20 cellular contexts compared by ENCODE assay signal in the genomic region with DNA sequence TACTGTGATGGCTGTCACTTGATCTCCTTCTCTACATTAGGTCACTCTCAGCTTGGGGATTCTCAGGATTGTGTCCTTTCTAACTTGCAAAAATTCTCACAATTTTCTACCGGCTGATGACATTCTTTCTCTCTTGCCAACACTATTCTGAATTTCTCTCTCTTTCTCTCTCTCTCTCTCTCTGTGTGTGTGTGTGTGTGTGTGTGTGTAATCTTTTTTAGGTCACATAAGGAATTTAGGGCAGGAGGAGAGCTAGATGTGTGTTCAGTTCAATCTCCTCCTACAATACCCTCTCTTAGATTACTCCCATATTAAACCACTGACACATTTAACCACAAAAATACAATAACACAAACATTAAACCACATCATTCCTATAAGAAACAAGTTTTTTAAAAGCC.
DNase-seq lines count a peak whose midpoint lies in the region; ATAC-seq, FAIRE-seq and TF ChIP-seq lines count a peak whose summit lies in the region.
"Had no signal": no experiment of that assay in that cellular context is flagged by ENCODE, and none has a peak within 500 bp of the region (broad histone marks: within the 10 kb centered on the region; RNA-seq: fewer than 3 reads in every experiment).

No MANE protein-coding gene starts in this region.

- no peaks in the 10 kb centered on the region for H3K36me3 ChIP-seq in mesenchymal stem cell (ENCODE audit: control insufficient read depth in 1 of 2, insufficient read depth in 2 of 2, low read depth in 1 of 2, low read length in 2 of 2)
- H3K36me3 ChIP-seq in gastroesophageal sphincter = no peaks in the 10 kb centered on the region
- H3K36me3 ChIP-seq: right atrium auricular region had no signal

- no peak overlapping the region for H2BK15ac ChIP-seq in mesenchymal stem cell (ENCODE audit: low read depth, poor library complexity, severe bottlenecking)

- H3K27ac ChIP-seq in mesenchymal stem cell (ENCODE audit: low read length, poor library complexity, severe bottlenecking) = no peak overlapping the region
- H3K27ac ChIP-seq in gastroesophageal sphincter = no peak overlapping the region
- H3K27ac ChIP-seq: coronary artery, right atrium auricular region had no signal

- H4K8ac ChIP-seq in mesenchymal stem cell (ENCODE audit: low read length) = no peak overlapping the region

- no peak overlapping the region for H3K27ac Mint-ChIP-seq in activated naive CD8-positive, alpha-beta T cell treated with anti-CD3 and anti-CD28 coated beads for 36 hours

- peak overlapping the region in 1 of 2 experiments; percentile 95 for H2BK12ac ChIP-seq in mesenchymal stem cell (ENCODE audit: low read length in 2 of 2)

- DNase-seq in AG20443 (ENCODE audit: low spot score) (peak; percentile 33), NCI-H226 (peak; percentile 75), choroid plexus epithelial cell (ENCODE audit: low read depth) (peak; percentile 86), mesenchymal stem cell (peak; percentile 62), GM12892 (ENCODE audit: insufficient read length) (no peak)
- DNase-seq in activated naive CD8-positive, alpha-beta T cell treated with anti-CD3 and anti-CD28 coated beads for 36 hours = no peak
- DNase-seq: activated CD4-positive, alpha-beta T cell treated with anti-CD3 and anti-CD28 coated beads, Interleukin-2, amount 50 U/mL, for 1 hour; AML-193; aorta; COR-L47; GDM1; glutamatergic neuron; occipital lobe had no signal

- no peaks in the 10 kb centered on the region for H3K9me3 Mint-ChIP-seq in activated naive CD8-positive, alpha-beta T cell treated with anti-CD3 and anti-CD28 coated beads for 36 hours
- H3K9me3 Mint-ChIP-seq: stimulated activated naive CD8-positive, alpha-beta T cell treated with anti-CD3 and anti-CD28 coated beads, Interleukin-15, Interleukin-2, amounts not matched to agents 100 ng/mL and 50 ng/mL, for 24 hours had no signal

- ATAC-seq in gastroesophageal sphincter (no peak), HG03439 (IDR thresholded peaks at IDR 0.05; ENCODE audit: unreplicated experiment) (no peak)

- H2BK120ac ChIP-seq in mesenchymal stem cell (ENCODE audit: low read depth, low read length) = peak overlapping the region; percentile 49

- H3K79me1 ChIP-seq in mesenchymal stem cell (replicated peaks; ENCODE audit: low read length, poor library complexity, severe bottlenecking) = no peaks in the 10 kb centered on the region

- H3K4me3 Mint-ChIP-seq in activated naive CD8-positive, alpha-beta T cell treated with anti-CD3 and anti-CD28 coated beads for 36 hours = no peak overlapping the region
- H3K4me3 Mint-ChIP-seq: stimulated activated naive CD8-positive, alpha-beta T cell treated with anti-CD3 and anti-CD28 coated beads, Interleukin-15, Interleukin-2, amounts not matched to agents 100 ng/mL and 50 ng/mL, for 24 hours had no signal

- peaks cover 4% of the 10 kb centered on the region for H3K4me1 Mint-ChIP-seq in activated naive CD8-positive, alpha-beta T cell treated with anti-CD3 and anti-CD28 coated beads for 36 hours

- H3K27me3 ChIP-seq in mesenchymal stem cell (ENCODE audit: control insufficient read depth in 1 of 2, insufficient read depth in 1 of 2, low read length in 2 of 2) (no peaks in the 10 kb centered on the region), gastroesophageal sphincter (no peaks in the 10 kb centered on the region)
- H3K27me3 ChIP-seq: right atrium auricular region had no signal

- TF ChIP-seq CTCF in choroid plexus epithelial cell (conservative IDR thresholded peaks at IDR 0.05; ENCODE audit: low read depth, low read length) (no peak), gastroesophageal sphincter (IDR thresholded peaks at IDR 0.05) (no peak)

- H3K9ac ChIP-seq in mesenchymal stem cell (ENCODE audit: low read length) = peak overlapping the region; percentile 11

- H2BK5ac ChIP-seq in mesenchymal stem cell (ENCODE audit: low read depth, low read length, poor library complexity, severe bottlenecking) = no peak overlapping the region

- TF ChIP-seq POLR2A in gastroesophageal sphincter (IDR thresholded peaks at IDR 0.05) (no peak), GM12892 (IDR thresholded peaks at IDR 0.05; ENCODE audit: low read depth, low read length) (no peak)

- no peak overlapping the region for H3K23ac ChIP-seq in mesenchymal stem cell (ENCODE audit: low read length in 2 of 2)

- no peak overlapping the region for H3K18ac ChIP-seq in mesenchymal stem cell (ENCODE audit: low read depth in 1 of 2, low read length in 2 of 2)

- H3K4ac ChIP-seq in mesenchymal stem cell (ENCODE audit: low read depth in 1 of 2, low read length in 2 of 2) = no peak overlapping the region

- H3K36me3 Mint-ChIP-seq in activated naive CD8-positive, alpha-beta T cell treated with anti-CD3 and anti-CD28 coated beads for 36 hours = no peaks in the 10 kb centered on the region

- H2AFZ ChIP-seq in mesenchymal stem cell (ENCODE audit: low read depth, low read length) = no peak overlapping the region

- FAIRE-seq in GM12892 (lab: Jason Lieb, UNC) = no peak
- FAIRE-seq: GM12891, HTR-8/SVneo had no signal

- no peak overlapping the region for H3K4me2 ChIP-seq in mesenchymal stem cell (ENCODE audit: low read length, poor library complexity, severe bottlenecking)

- H4K91ac ChIP-seq in mesenchymal stem cell (ENCODE audit: low read length) = no peak overlapping the region

- no peak overlapping the region for H3K14ac ChIP-seq in mesenchymal stem cell (ENCODE audit: low read length in 2 of 2)

- H3K4me3 ChIP-seq in choroid plexus epithelial cell (ENCODE audit: low read depth, low read length) = no peak overlapping the region
- H3K4me3 ChIP-seq in mesenchymal stem cell (ENCODE audit: insufficient read depth in 1 of 2, low read depth in 1 of 2, low read length in 2 of 2) = no peak overlapping the region
- no peak overlapping the region for H3K4me3 ChIP-seq in gastroesophageal sphincter
- H3K4me3 ChIP-seq: coronary artery, right atrium auricular region had no signal

- WGBS in mesenchymal stem cell = no CpG with 5 or more reads among the region's 1 CpG
- 71 to 91% methylated on average over 1 of the region's 1 CpG for WGBS in gastroesophageal sphincter (ENCODE audit: low coverage in 1 of 2), 2 donors

- H3K4me1 ChIP-seq in mesenchymal stem cell (ENCODE audit: control insufficient read depth, insufficient read depth, low read depth, low read length) (no peaks in the 10 kb centered on the region), gastroesophageal sphincter (no peaks in the 10 kb centered on the region)
- H3K4me1 ChIP-seq: right atrium auricular region had no signal

- H3K27me3 Mint-ChIP-seq in activated naive CD8-positive, alpha-beta T cell treated with anti-CD3 and anti-CD28 coated beads for 36 hours = no peaks in the 10 kb centered on the region

- H2AK5ac ChIP-seq in mesenchymal stem cell (ENCODE audit: low read length, severe bottlenecking) = no peak overlapping the region

- no peak for TF ChIP-seq EP300 in gastroesophageal sphincter (IDR thresholded peaks at IDR 0.05)

- H3K9me3 ChIP-seq in mesenchymal stem cell (ENCODE audit: control insufficient read depth, low read length) (no peaks in the 10 kb centered on the region), gastroesophageal sphincter (no peaks in the 10 kb centered on the region)
- H3K9me3 ChIP-seq: right atrium auricular region had no signal

Comparison
In these comparisons a context has a peak if more than half of its experiments do, and no peak if none do; other contexts are left out.
1. DNase-seq: peak in AG20443 (single experiment), NCI-H226 (single experiment), choroid plexus epithelial cell (single experiment) and mesenchymal stem cell (single experiment); none in GM12892 (single experiment) and activated naive CD8-positive, alpha-beta T cell treated with anti-CD3 and anti-CD28 coated beads for 36 hours (single experiment).